17 cellular contexts compared by ENCODE assay signal in the genomic region with DNA sequence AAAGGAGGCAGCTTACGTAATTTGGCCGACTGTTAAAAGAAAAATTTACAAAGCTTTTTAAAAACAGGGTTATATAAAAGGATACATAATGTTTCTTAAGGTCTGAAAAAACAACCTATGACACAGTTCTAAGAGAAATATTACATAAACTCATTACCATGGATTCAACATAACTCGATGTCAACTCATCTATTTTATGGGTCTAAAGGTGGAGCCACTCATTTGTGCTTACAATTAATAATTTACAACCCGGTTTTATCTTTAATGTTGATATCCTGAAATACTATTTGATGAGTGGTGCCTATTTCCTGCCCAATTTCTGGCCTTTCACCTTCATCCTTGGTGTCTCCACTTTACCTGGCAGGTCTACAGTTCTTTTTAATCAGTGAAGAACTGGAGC. TPM values are rescaled to one million over a fixed set of nuclear protein-coding genes. Genes with fewer than 3 reads are reported as not detected.
DNase-seq lines count a peak whose midpoint lies in the region; ATAC-seq, FAIRE-seq and TF ChIP-seq lines count a peak whose summit lies in the region.
"Had no signal": no experiment of that assay in that cellular context is flagged by ENCODE, and none has a peak within 500 bp of the region (broad histone marks: within the 10 kb centered on the region; RNA-seq: fewer than 3 reads in every experiment).

No MANE protein-coding gene starts in this region.

- H3K27ac Mint-ChIP-seq in nephron: peak overlapping the region in 2 of 3 experiments; percentile 17 to 94
- H3K27ac Mint-ChIP-seq: CD14-positive monocyte; CD4-positive, alpha-beta memory T cell had no signal

- no peak for TF ChIP-seq POLR2A in HepG2 (IDR thresholded peaks at IDR 0.05; ENCODE audit: insufficient read depth in 1 of 2, low read depth in 2 of 2, low read length in 2 of 2)
- no peak for TF ChIP-seq POLR2A in right lobe of liver (IDR thresholded peaks at IDR 0.05)
- no peak for TF ChIP-seq POLR2A in sigmoid colon (IDR thresholded peaks at IDR 0.05)

- 71% methylated on average over 4 of the region's 4 CpGs for WGBS in HepG2 (ENCODE audit: low lambda C conversion rate)
- WGBS in right lobe of liver (ENCODE audit: insufficient coverage, low coverage, low lambda C conversion rate, missing lambda C conversion rate): 62% methylated on average over 4 of the region's 4 CpGs
- WGBS in sigmoid colon, 2 donors: 63 to 72% methylated on average over 4 of the region's 4 CpGs

- peaks cover 44% of the 10 kb centered on the region for H3K36me3 Mint-ChIP-seq in nephron (ENCODE audit: low read depth)

- intact Hi-C loops in HepG2 (cut with micrococcal nuclease; ENCODE audit: unreplicated experiment): no loop called here
- intact Hi-C loops in right lobe of liver (cut with DNase I): no loop called here
- intact Hi-C loops in sigmoid colon (cut with DNase I): no loop called here

- POLR2A ChIA-PET in HepG2 (lab: Yijun Ruan, JAX) (interaction anchor here (2.1 kb wide), 1 partner anchor 15 kb away, joined by 5 read pairs; the partner anchor contains the start of gene USP40), HEK293T (lab: Yijun Ruan, JAX) (no interaction called here)

- H3K27me3 ChIP-seq in HepG2 (ENCODE audit: control insufficient read depth in 1 of 2, insufficient read depth in 2 of 2, low read length in 2 of 2): no peaks in the 10 kb centered on the region
- H3K27me3 ChIP-seq in right lobe of liver: no peaks in the 10 kb centered on the region
- H3K27me3 ChIP-seq in sigmoid colon: no peaks in the 10 kb centered on the region
- H3K27me3 ChIP-seq: BLaER1 had no signal

- no peak overlapping the region for H3K4me3 Mint-ChIP-seq in nephron
- H3K4me3 Mint-ChIP-seq: CD14-positive monocyte; CD4-positive, alpha-beta memory T cell had no signal

- no peak overlapping the region for H2AFZ ChIP-seq in HepG2 (ENCODE audit: low read length)
- H2AFZ ChIP-seq: GM23248 had no signal

- no peaks in the 10 kb centered on the region for H3K9me3 Mint-ChIP-seq in nephron
- H3K9me3 Mint-ChIP-seq: CD14-positive monocyte; CD4-positive, alpha-beta memory T cell had no signal

- no peak overlapping the region for H3K4me2 ChIP-seq in HepG2 (ENCODE audit: low read depth, low read length)
- H3K4me2 ChIP-seq: BLaER1 had no signal

- CTCF ChIA-PET in HepG2 (lab: Yijun Ruan, JAX; ENCODE audit: low intra/inter-chr PET ratio, low total read pairs): no interaction called here
- CTCF ChIA-PET in HEK293T (lab: Yijun Ruan, JAX): no interaction called here

- H3K79me2 ChIP-seq in HepG2 (ENCODE audit: insufficient read depth, low read length): no peaks in the 10 kb centered on the region

- no peak overlapping the region for H3K9ac ChIP-seq in HepG2 (ENCODE audit: insufficient read depth, low read depth, low read length)
- H3K9ac ChIP-seq: BLaER1, GM23248 had no signal

- ATAC-seq in HepG2 (no peak), right lobe of liver (no peak), HG03175 (IDR thresholded peaks at IDR 0.05; ENCODE audit: unreplicated experiment) (no peak)
- ATAC-seq: GM12878 had no signal

- TF ChIP-seq EP300 in HepG2 (IDR thresholded peaks at IDR 0.05; ENCODE audit: low read depth in 2 of 2, low read length in 2 of 2): no peak
- TF ChIP-seq EP300 in HepG2 (CRISPR knock-in tag; IDR thresholded peaks at IDR 0.05; ENCODE audit: borderline replicate concordance): no peak
- TF ChIP-seq EP300 in sigmoid colon (IDR thresholded peaks at IDR 0.05): no peak

- H3K4me3 ChIP-seq in HepG2 (replicated peaks in 1 of 3; ENCODE audit: insufficient read depth in 1 of 3, low read depth in 2 of 3, low read length in 3 of 3): no peak overlapping the region
- H3K4me3 ChIP-seq in right lobe of liver: no peak overlapping the region
- H3K4me3 ChIP-seq in sigmoid colon: no peak overlapping the region
- H3K4me3 ChIP-seq: BLaER1, GM12878, GM23248, HAP-1 had no signal

- H3K36me3 ChIP-seq in HepG2 (replicated peaks in 1 of 2; ENCODE audit: control insufficient read depth in 1 of 2, insufficient read depth in 2 of 2, low read length in 2 of 2): peaks cover 8 to 20% of the 10 kb centered on the region in 2 experiments
- H3K36me3 ChIP-seq in right lobe of liver: peaks cover 0 to 47% (median 12%) of the 10 kb centered on the region in 4 donors
- peaks cover 3 to 99% (median 33%) of the 10 kb centered on the region in 4 donors for H3K36me3 ChIP-seq in sigmoid colon

- TF ChIP-seq CTCF in HepG2 (CRISPR knock-in tag; IDR thresholded peaks at IDR 0.05): no peak
- no peak for TF ChIP-seq CTCF in right lobe of liver (IDR thresholded peaks at IDR 0.05)
- TF ChIP-seq CTCF in nephron (IDR thresholded peaks at IDR 0.05; ENCODE audit: unreplicated experiment in 3 of 3): no peak
- no peak for TF ChIP-seq CTCF in sigmoid colon (IDR thresholded peaks at IDR 0.05)

- no peak for DNase-seq in HepG2 (ENCODE audit: low spot score)
- DNase-seq in right lobe of liver: no peak
- DNase-seq in RCC 7860 (ENCODE audit: low spot score): no peak
- DNase-seq in DMS53 (lab: John Stamatoyannopoulos, UW): no peak
- no peak for DNase-seq in HEK293T (ENCODE audit: extremely low spot score)
- DNase-seq in sigmoid colon: no peak
- DNase-seq: CD4-positive, alpha-beta memory T cell; DND-41; EL; GM23248 had no signal

- in situ Hi-C loops in HepG2 (cut with HindIII; ENCODE audit: extremely low pct_ligation_motif_present, low pct_unique_long_range_greater_than_20kb): no loop called here

- FAIRE-seq in HepG2 (lab: Jason Lieb, UNC): peak; percentile 18
- peak; percentile 36 for FAIRE-seq in RCC 7860 (lab: Jason Lieb, UNC)
- FAIRE-seq: GM12878 had no signal

- H3K9me3 ChIP-seq in HepG2 (ENCODE audit: low read length): no peaks in the 10 kb centered on the region
- no peaks in the 10 kb centered on the region for H3K9me3 ChIP-seq in right lobe of liver
- H3K9me3 ChIP-seq in sigmoid colon: no peaks in the 10 kb centered on the region
- H3K9me3 ChIP-seq: BLaER1, HAP-1 had no signal

- H4K20me1 ChIP-seq in HepG2 (ENCODE audit: insufficient read depth, low read length): no peaks in the 10 kb centered on the region
- H4K20me1 ChIP-seq: BLaER1 had no signal

- H3K27ac ChIP-seq in HepG2 (ENCODE audit: extremely low read length, insufficient read depth, low read length): no peak overlapping the region
- H3K27ac ChIP-seq in right lobe of liver: no peak overlapping the region
- H3K27ac ChIP-seq in sigmoid colon: no peak overlapping the region
- H3K27ac ChIP-seq: 22Rv1, BLaER1, GM23248 had no signal

- no peaks in the 10 kb centered on the region for H3K4me1 Mint-ChIP-seq in nephron
- H3K4me1 Mint-ChIP-seq: CD14-positive monocyte; CD4-positive, alpha-beta memory T cell had no signal

- no peaks in the 10 kb centered on the region for H3K27me3 Mint-ChIP-seq in nephron (ENCODE audit: low read depth)
- H3K27me3 Mint-ChIP-seq: CD4-positive, alpha-beta memory T cell had no signal

- BruUV-seq in HepG2 (replicated peaks; lab: Mats Ljungman, UMichigan): no TSS peak

- no peaks in the 10 kb centered on the region for H3K4me1 ChIP-seq in HepG2 (ENCODE audit: insufficient read depth, low read length)
- H3K4me1 ChIP-seq in right lobe of liver: no peaks in the 10 kb centered on the region
- H3K4me1 ChIP-seq in sigmoid colon: no peaks in the 10 kb centered on the region
- H3K4me1 ChIP-seq: BLaER1 had no signal

- no peak for TF ChIP-seq RAD21 in HepG2 (CRISPR knock-in tag; IDR thresholded peaks at IDR 0.05)

TF ChIP-seq in HepG2, 621 proteins besides CTCF, POLR2A, EP300 and RAD21:
- TF ChIP-seq PHF20 (CRISPR knock-in tag; IDR thresholded peaks at IDR 0.05) (no peak), ZNF510 (CRISPR knock-in tag; IDR thresholded peaks at IDR 0.05; ENCODE audit: low read depth) (no peak)

TF ChIP-seq in HEK293T, 16 proteins besides CTCF, POLR2A, EP300 and RAD21 (continues in another document):
- TF ChIP-seq SP1 (IDR thresholded peaks at IDR 0.05) (no peak), HDGF (IDR thresholded peaks at IDR 0.05; ENCODE audit: borderline replicate concordance) (no peak), SUZ12 (IDR thresholded peaks at IDR 0.05) (no peak), BHLHE40 (IDR thresholded peaks at IDR 0.05; ENCODE audit: borderline replicate concordance) (no peak), CTBP1 (IDR thresholded peaks at IDR 0.05; ENCODE audit: borderline replicate concordance) (no peak), LEF1 (IDR thresholded peaks at IDR 0.05; ENCODE audit: borderline replicate concordance) (no peak), ARNT (IDR thresholded peaks at IDR 0.05) (no peak), L3MBTL2 (conservative IDR thresholded peaks at IDR 0.05) (no peak), FOXM1 (IDR thresholded peaks at IDR 0.05; ENCODE audit: borderline replicate concordance) (no peak), FOXK2 (IDR thresholded peaks at IDR 0.05) (no peak), FOXA1 (IDR thresholded peaks at IDR 0.05) (no peak), TARDBP (IDR thresholded peaks at IDR 0.05) (no peak), ZNF384 (IDR thresholded peaks at IDR 0.05) (no peak)

RNA-seq across cellular contexts. Expression of gene USP40, which starts 15.1 kb away (rescaled TPM):
- total RNA-seq in HepG2 (2016; rRNA removed; fragmentation: Illumina TruSeq; extraction: Trizol) (41.0 and 57.2 TPM in 2 replicates), right lobe of liver (10 to 100 TPM; 19.9 to 38.8 (median 27.0) TPM), sigmoid colon (10 to 100 TPM; 23.4 to 34.5 (median 31.3) TPM)
- 7.5 and 8.1 TPM in 2 replicates for total RNA-seq in HepG2 (2016; cell fraction: cytosol; rRNA removed; fragmentation: Illumina TruSeq; extraction: Trizol; ENCODE audit: low read depth)
- total RNA-seq in HepG2 (2016; cell fraction: insoluble cytoplasmic fraction; rRNA removed; fragmentation: Illumina TruSeq; extraction: Trizol): 39.8 and 59.3 TPM in 2 replicates
- 27.5 and 30.2 TPM in 2 replicates for total RNA-seq in HepG2 (2016; cell fraction: membrane; rRNA removed; fragmentation: Illumina TruSeq; extraction: Trizol)
- total RNA-seq in HepG2 (2016; cell fraction: nucleus; rRNA removed; fragmentation: Illumina TruSeq; extraction: Trizol): 63.3 and 74.1 TPM in 2 replicates
- polyA plus RNA-seq in HepG2 (2011; rRNA removed) (40.2 and 46.3 TPM in 2 replicates), sigmoid colon (10 to 100 TPM in 2 of 3 donors, 1 to 10 TPM in 1; 9.6 to 14.7 (median 10.9) TPM)
- polyA plus RNA-seq in HepG2 (2011; cell fraction: cytosol; rRNA removed): 27.0 and 32.9 TPM in 2 replicates
- polyA plus RNA-seq in HepG2 (2011; cell fraction: nucleus; rRNA removed): 145 and 189 TPM in 2 replicates
- 20.5 and 28.6 TPM in 2 replicates for polyA plus RNA-seq in HepG2 (2012)
- polyA plus RNA-seq in HepG2 (2016; cell fraction: cytosol; fragmentation: Illumina TruSeq; extraction: Trizol; ENCODE audit: low read depth): 6.2 and 6.8 TPM in 2 replicates
- 27.9 and 31.8 TPM in 2 replicates for polyA plus RNA-seq in HepG2 (2016; cell fraction: insoluble cytoplasmic fraction; fragmentation: Illumina TruSeq; extraction: Trizol; ENCODE audit: low read depth)
- 12.5 and 13.0 TPM in 2 replicates for polyA plus RNA-seq in HepG2 (2016; cell fraction: membrane; fragmentation: Illumina TruSeq; extraction: Trizol; ENCODE audit: low read depth)
- polyA plus RNA-seq in HepG2 (2016; cell fraction: nucleus; fragmentation: Illumina TruSeq; extraction: Trizol; ENCODE audit: insufficient read depth, low read depth): 50.8 and 60.6 TPM in 2 replicates
- polyA minus RNA-seq in HepG2 (2011; rRNA and poly(A)+ RNA removed; ENCODE audit: low replicate concordance): 22.3 and 75.9 TPM in 2 replicates
- 21.5 and 24.6 TPM in 2 replicates for polyA minus RNA-seq in HepG2 (2011; cell fraction: cytosol; rRNA and poly(A)+ RNA removed)
- polyA minus RNA-seq in HepG2 (2011; cell fraction: nucleus; rRNA and poly(A)+ RNA removed): 177 and 180 TPM in 2 replicates
